Comparison of ENCODE assay signal across 1 cellular context in genomic region chr22:50014053-50014501, GRCh38.
TF ChIP-seq lines count a peak whose summit lies in the region.

No MANE protein-coding gene starts in this region.

TF ChIP-seq in GM12878, 131 proteins besides CTCF, POLR2A, EP300 and RAD21:
- no peak for TF ChIP-seq EZH2 (IDR thresholded peaks at IDR 0.05; ENCODE audit: borderline replicate concordance, control insufficient read depth, low read depth, low read length)
- no peak for TF ChIP-seq KLF5 (IDR thresholded peaks at IDR 0.05; ENCODE audit: partially characterized antibody)
- no peak for TF ChIP-seq PRDM15 (CRISPR knock-in tag; IDR thresholded peaks at IDR 0.05)
- no peak for TF ChIP-seq SRF (IDR thresholded peaks at IDR 0.05; ENCODE audit: low read depth in 2 of 2, low read length in 2 of 2)
- 0 out of 2 replicates have a peak, but pooled peaks have one; percentile 25 for TF ChIP-seq NR2F1 (conservative IDR thresholded peaks at IDR 0.05)
- TF ChIP-seq CBX5 (IDR thresholded peaks at IDR 0.05; ENCODE audit: low read depth), result no peak
